Comparison of ENCODE assay signal across 9 cellular contexts in the genomic region with DNA sequence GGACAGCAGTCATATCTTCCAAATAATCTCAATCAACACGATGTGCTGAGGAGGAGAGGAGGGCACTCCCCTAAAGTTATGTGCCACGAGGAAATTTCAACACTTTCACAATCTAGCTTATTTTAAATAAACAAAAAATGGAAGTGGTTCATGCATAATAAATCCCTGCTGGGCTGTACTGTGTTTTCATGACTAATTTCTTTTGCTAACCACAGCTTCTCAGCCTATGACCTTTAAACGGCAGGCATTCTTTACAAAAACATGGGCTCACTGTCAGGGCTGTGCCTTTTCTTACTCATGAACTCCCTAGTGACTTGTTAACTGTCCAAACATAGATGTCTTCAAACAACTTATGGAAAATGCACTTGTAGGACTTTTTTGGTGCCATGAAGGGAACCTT.
DNase-seq lines count a peak whose midpoint lies in the region; ATAC-seq, FAIRE-seq and TF ChIP-seq lines count a peak whose summit lies in the region.
"Had no signal": no experiment of that assay in that cellular context is flagged by ENCODE, and none has a peak within 500 bp of the region (broad histone marks: within the 10 kb centered on the region; RNA-seq: fewer than 3 reads in every experiment).

No MANE protein-coding gene starts in this region.

- H3K9me3 ChIP-seq in MG63 (no peaks in the 10 kb centered on the region), mucosa of descending colon (no peaks in the 10 kb centered on the region)

- H3K36me3 ChIP-seq in MG63 (no peaks in the 10 kb centered on the region), bronchial epithelial cell (ENCODE audit: control insufficient read depth, insufficient read depth, low read length) (no peaks in the 10 kb centered on the region), mucosa of descending colon (ENCODE audit: low read depth) (no peaks in the 10 kb centered on the region)

- intact Hi-C loops in mucosa of descending colon (cut with DNase I, micrococcal nuclease) = no loop called here

- H3K4me3 ChIP-seq in MG63 = no peak overlapping the region
- H3K4me3 ChIP-seq in bronchial epithelial cell (ENCODE audit: low read depth, low read length) = no peak overlapping the region
- no peak overlapping the region for H3K4me3 ChIP-seq in mucosa of descending colon

- peaks cover 3% of the 10 kb centered on the region for H3K4me1 ChIP-seq in mucosa of descending colon (ENCODE audit: low read depth)

- TF ChIP-seq CTCF in bronchial epithelial cell (IDR thresholded peaks at IDR 0.05; ENCODE audit: insufficient read depth, low read length, severe bottlenecking) (no peak), mucosa of descending colon (IDR thresholded peaks at IDR 0.05) (no peak)

- peak; percentile 83 for ATAC-seq in mucosa of descending colon
- ATAC-seq in GM21619 (IDR thresholded peaks at IDR 0.05; ENCODE audit: unreplicated experiment) = no peak

- peak; percentile 94 for FAIRE-seq in bronchial epithelial cell (lab: Jason Lieb, UNC)

- DNase-seq in COLO829 (ENCODE audit: low spot score) = peak; percentile 91
- DNase-seq in MG63 = peak; percentile 62
- peak; percentile 95 for DNase-seq in bronchial epithelial cell (ENCODE audit: low read depth)
- no peak for DNase-seq in mucosa of descending colon
- no peak for DNase-seq in activated naive CD4-positive, alpha-beta T cell (lab: John Stamatoyannopoulos, UW)
- no peak for DNase-seq in iPS-NIHi11 (ENCODE audit: low spot score)
- DNase-seq in NCI-H1694 treated with DMSO at 0.1 percent for 48 hours (lab: John Stamatoyannopoulos, UW) = no peak
- DNase-seq: T-helper 1 cell had no signal

- H3K27me3 ChIP-seq in MG63 (no peaks in the 10 kb centered on the region), bronchial epithelial cell (ENCODE audit: control insufficient read depth, insufficient read depth, low read length) (no peaks in the 10 kb centered on the region)

Comparison
In these comparisons a context has a peak if more than half of its experiments do, and no peak if none do; other contexts are left out.
1. DNase-seq: peak in COLO829 (single experiment), MG63 (single experiment) and bronchial epithelial cell (single experiment); none in mucosa of descending colon (0 of 3), activated naive CD4-positive, alpha-beta T cell (0 of 4), iPS-NIHi11 (single experiment) and NCI-H1694 treated with DMSO at 0.1 percent for 48 hours (single experiment).